ENCODE assay signal across 12 cellular contexts in genomic region chr18:6401687-6402086, GRCh38. TPM values are rescaled to one million over a fixed set of nuclear protein-coding genes. Genes with fewer than 3 reads are reported as not detected.
DNase-seq lines count a peak whose midpoint lies in the region; ATAC-seq and TF ChIP-seq lines count a peak whose summit lies in the region.
"Had no signal": no experiment of that assay in that cellular context is flagged by ENCODE, and none has a peak within 500 bp of the region (broad histone marks: within the 10 kb centered on the region; RNA-seq: fewer than 3 reads in every experiment).

No MANE protein-coding gene starts in this region.

- H3K4me3 ChIP-seq in AG04450 (ENCODE audit: low read depth, low read length) (no peak overlapping the region), GM12865 (ENCODE audit: low read depth, low read length) (no peak overlapping the region), OCI-LY1 (ENCODE audit: low read depth, low read length, poor library complexity, severe bottlenecking) (no peak overlapping the region), right cardiac atrium (ENCODE audit: low read length) (no peak overlapping the region), ovary (no peak overlapping the region)
- H3K4me3 ChIP-seq: esophagus squamous epithelium, sigmoid colon had no signal

- H3K27me3 ChIP-seq in AG04450 (ENCODE audit: control insufficient read depth, insufficient read depth, low read length) (no peaks in the 10 kb centered on the region), OCI-LY1 (ENCODE audit: insufficient read depth, low read length) (no peaks in the 10 kb centered on the region), right cardiac atrium (ENCODE audit: control insufficient read depth, insufficient read depth) (no peaks in the 10 kb centered on the region), ovary (no peaks in the 10 kb centered on the region)
- H3K27me3 ChIP-seq: esophagus squamous epithelium, sigmoid colon had no signal

- TF ChIP-seq CTCF in AG04450 (IDR thresholded peaks at IDR 0.05; ENCODE audit: low read depth, low read length): 0 out of 2 replicates have a peak, but pooled peaks have one; percentile 2
- peak; percentile 32 for TF ChIP-seq CTCF in GM12865 (IDR thresholded peaks at IDR 0.05; ENCODE audit: insufficient read depth, low read depth, low read length, missing control alignments)
- TF ChIP-seq CTCF in OCI-LY1 (IDR thresholded peaks at IDR 0.05; ENCODE audit: low read length): peak; percentile 55
- no peak for TF ChIP-seq CTCF in ovary (IDR thresholded peaks at IDR 0.05)

- H3K27ac ChIP-seq in AG04450 (ENCODE audit: low read depth, low read length) (no peak overlapping the region), OCI-LY1 (ENCODE audit: low read depth, low read length, poor library complexity, severe bottlenecking) (no peak overlapping the region), right cardiac atrium (ENCODE audit: low read length) (no peak overlapping the region), ovary (no peak overlapping the region)
- H3K27ac ChIP-seq: esophagus squamous epithelium, sigmoid colon had no signal

- H2AFZ ChIP-seq in OCI-LY1 (ENCODE audit: low read length): no peak overlapping the region

- no peak for TF ChIP-seq EP300 in ovary (IDR thresholded peaks at IDR 0.05)

- H3K79me2 ChIP-seq in OCI-LY1 (ENCODE audit: insufficient read depth, low read length): no peaks in the 10 kb centered on the region

- CTCF ChIA-PET in AG04450 (lab: Charles Lee): interaction anchor here (1.0 kb wide), 1 partner anchor 508 kb away, joined by 3 read pairs; no protein-coding TSS in a partner anchor

- peak in 1 of 2 donors; percentile 51 for ATAC-seq in right cardiac atrium
- ATAC-seq in GM21529 (IDR thresholded peaks at IDR 0.05; ENCODE audit: unreplicated experiment): no peak

- H3K9me3 ChIP-seq in AG04450 (ENCODE audit: control insufficient read depth, insufficient read depth, low read length): no peaks in the 10 kb centered on the region
- H3K9me3 ChIP-seq in OCI-LY1 (ENCODE audit: low read length): no peaks in the 10 kb centered on the region
- no peaks in the 10 kb centered on the region for H3K9me3 ChIP-seq in right cardiac atrium (ENCODE audit: control insufficient read depth, low read length)
- no peaks in the 10 kb centered on the region for H3K9me3 ChIP-seq in ovary
- H3K9me3 ChIP-seq: esophagus squamous epithelium, sigmoid colon had no signal

- H3K9ac ChIP-seq in OCI-LY1 (ENCODE audit: low read length): no peak overlapping the region

- no peak overlapping the region for H3K4me2 ChIP-seq in OCI-LY1 (ENCODE audit: low read length)

- no peak for DNase-seq in AG04450 (ENCODE audit: low read depth, low spot score)
- no peak for DNase-seq in GM12865 (ENCODE audit: low read depth)
- DNase-seq in right cardiac atrium: peak in 2 of 3 donors; percentile 16 to 54
- DNase-seq in NCI-H2196 treated with DMSO at 0.1 percent for 48 hours (lab: John Stamatoyannopoulos, UW; ENCODE audit: unreplicated experiment): no peak
- DNase-seq in ovary: no peak
- DNase-seq in NCI-H1105 treated with DMSO at 0.1 percent for 48 hours (lab: John Stamatoyannopoulos, UW): no peak
- DNase-seq: activated naive CD4-positive, alpha-beta T cell treated with anti-CD3 and anti-CD28 coated beads, Interleukin-2, amount 10 ng/mL, durations not matched to agents 7 days and 5 days; esophagus squamous epithelium; NCI-H1694 treated with DMSO at 0.1 percent for 48 hours; sigmoid colon had no signal

- intact Hi-C loops in right cardiac atrium (cut with DNase I): no loop called here
- intact Hi-C loops in ovary (cut with DNase I): no loop called here

- no peak for TF ChIP-seq POLR2A in ovary (IDR thresholded peaks at IDR 0.05)

- no peaks in the 10 kb centered on the region for H3F3A ChIP-seq in OCI-LY1 (ENCODE audit: insufficient read depth, low read length)

- WGBS in right cardiac atrium: 63% methylated on average over 8 of the region's 8 CpGs
- 76 to 79% (median 79%) methylated on average over 8 of the region's 8 CpGs for WGBS in ovary, 3 donors

- no peaks in the 10 kb centered on the region for H3K9me2 ChIP-seq in OCI-LY1 (ENCODE audit: low read depth, low read length)

- POLR2A ChIA-PET in AG04450 (lab: Yijun Ruan, JAX): no interaction called here

- H3K36me3 ChIP-seq in OCI-LY1 (ENCODE audit: insufficient read depth, low read length): no peaks in the 10 kb centered on the region
- H3K36me3 ChIP-seq in ovary: no peaks in the 10 kb centered on the region
- H3K36me3 ChIP-seq: esophagus squamous epithelium, sigmoid colon had no signal

- peaks cover 61% of the 10 kb centered on the region for H3K4me1 ChIP-seq in OCI-LY1 (ENCODE audit: insufficient read depth, low read length, severe bottlenecking)
- H3K4me1 ChIP-seq in right cardiac atrium (ENCODE audit: control insufficient read depth, insufficient read depth, low read length): no peaks in the 10 kb centered on the region
- peaks cover 1% of the 10 kb centered on the region for H3K4me1 ChIP-seq in ovary (ENCODE audit: insufficient read depth)
- H3K4me1 ChIP-seq: sigmoid colon had no signal

- no peaks in the 10 kb centered on the region for H4K20me1 ChIP-seq in OCI-LY1 (ENCODE audit: insufficient read depth, low read length)

RNA-seq across cellular contexts. Expression of gene L3MBTL4, which starts 13.0 kb away (rescaled TPM):
- 0.05 and 0.06 TPM in 2 replicates for polyA plus RNA-seq in AG04450 (2011; rRNA removed)
- polyA minus RNA-seq in AG04450 (2011; rRNA and poly(A)+ RNA removed): 0.05 TPM in 1 of 2 replicates, not detected in the other
- 10 to 100 TPM; 27.3 to 36.9 (median 33.1) TPM for total RNA-seq in right cardiac atrium
- 4.9 TPM for polyA plus RNA-seq in right cardiac atrium
- total RNA-seq in ovary: 10 to 100 TPM; 12.4 to 79.1 (median 26.8) TPM
- 1 to 10 TPM; 4.2 to 5.4 TPM for polyA plus RNA-seq in ovary

Comparison
In these comparisons a context has a peak if more than half of its experiments do, and no peak if none do; other contexts are left out.
1. DNase-seq: peak in right cardiac atrium (2 of 3); none in AG04450 (single experiment), GM12865 (single experiment), NCI-H2196 treated with DMSO at 0.1 percent for 48 hours (single experiment), ovary (0 of 5) and NCI-H1105 treated with DMSO at 0.1 percent for 48 hours (single experiment).
2. CTCF ChIP-seq: peak in AG04450 (single experiment), GM12865 (single experiment) and OCI-LY1 (single experiment); none in ovary (0 of 3).